ENCODE assay signal across 8 cellular contexts in the genomic region with DNA sequence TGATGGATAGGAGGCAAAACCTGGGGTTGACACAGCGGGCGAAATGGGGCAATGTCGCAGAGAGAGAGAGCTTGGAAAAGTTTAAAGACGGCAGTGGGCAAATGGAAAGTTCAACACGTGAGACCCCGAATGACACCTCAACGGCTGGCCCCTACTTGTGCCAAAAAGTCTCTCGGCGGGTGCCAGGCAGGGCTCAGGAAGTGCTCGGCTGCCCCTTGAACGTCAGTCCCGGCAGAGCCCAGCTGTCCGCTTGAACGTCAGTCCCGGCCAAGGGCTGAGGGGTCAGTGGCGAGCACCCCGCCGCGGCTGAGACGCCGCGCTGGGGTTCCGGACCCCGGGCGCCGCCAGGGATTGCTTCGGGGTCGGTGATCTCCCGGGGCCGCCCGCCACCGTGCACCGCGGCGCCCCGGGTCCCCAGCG. TPM values are rescaled to one million over a fixed set of nuclear protein-coding genes. Genes with fewer than 3 reads are reported as not detected.
DNase-seq lines count a peak whose midpoint lies in the region; ATAC-seq and TF ChIP-seq lines count a peak whose summit lies in the region.

No MANE protein-coding gene starts in this region.

- H3K27me3 Mint-ChIP-seq in dendritic cell treated with granulocyte-macrophage colony-stimulating factor and Interleukin-4, amounts not matched to agents 40 ng/mL and 50 ng/mL, for 4 days, result peaks cover 3% of the 10 kb centered on the region

- TF ChIP-seq POLR2A in right lobe of liver (IDR thresholded peaks at IDR 0.05) (no peak), suprapubic skin (IDR thresholded peaks at IDR 0.05) (no peak)

- in situ Hi-C loops in GM13976 (cut with MboI; ENCODE audit: low sequenced_read_pairs, unreplicated experiment), result no loop called here

- intact Hi-C loops in dendritic cell treated with granulocyte-macrophage colony-stimulating factor and Interleukin-4, amounts not matched to agents 40 ng/mL and 50 ng/mL, for 4 days (cut with micrococcal nuclease), result no loop called here
- intact Hi-C loops in right lobe of liver (cut with DNase I), result no loop called here

- ATAC-seq in HG02840 (IDR thresholded peaks at IDR 0.05; ENCODE audit: low FRiP score, unreplicated experiment) (peak; percentile 35), right lobe of liver (peak; percentile 48 to 60 (median 59))

- H3K9me3 ChIP-seq in SJCRH30 (replicated peaks) (no peaks in the 10 kb centered on the region), right lobe of liver (no peaks in the 10 kb centered on the region), suprapubic skin (no peaks in the 10 kb centered on the region)

- 7% methylated on average over 9 of the region's 37 CpGs for WGBS in right lobe of liver (ENCODE audit: insufficient coverage, low coverage, low lambda C conversion rate, missing lambda C conversion rate)
- WGBS in suprapubic skin, result 2% methylated on average over 25 of the region's 37 CpGs

- H3K36me3 ChIP-seq in SJCRH30 (no peaks in the 10 kb centered on the region), right lobe of liver (peaks cover 0 to 5% (median 0%) of the 10 kb centered on the region in 4 donors), suprapubic skin (peaks cover 3% of the 10 kb centered on the region)

- peaks cover 23% of the 10 kb centered on the region for H3K4me1 Mint-ChIP-seq in dendritic cell treated with granulocyte-macrophage colony-stimulating factor and Interleukin-4, amounts not matched to agents 40 ng/mL and 50 ng/mL, for 4 days (ENCODE audit: low read depth)

- peak overlapping the region; percentile 88 for H3K4me3 Mint-ChIP-seq in dendritic cell treated with granulocyte-macrophage colony-stimulating factor and Interleukin-4, amounts not matched to agents 40 ng/mL and 50 ng/mL, for 4 days

- peaks cover 44% of the 10 kb centered on the region for H3K36me3 Mint-ChIP-seq in dendritic cell treated with granulocyte-macrophage colony-stimulating factor and Interleukin-4, amounts not matched to agents 40 ng/mL and 50 ng/mL, for 4 days (ENCODE audit: low read depth)

- H3K27ac ChIP-seq in 22Rv1 (peak overlapping the region; percentile 73), SJCRH30 (no peak overlapping the region; the same call in 1 of the 2 replicates), right lobe of liver (peak overlapping the region; percentile 84 to 98 (median 89)), suprapubic skin (peak overlapping the region; percentile 92)

- DNase-seq in GM13976 (ENCODE audit: low spot score) (peak; percentile 79), SJCRH30 (peak; percentile 29 to 36), right lobe of liver (peak; percentile 64 to 67 (median 67)), suprapubic skin (ENCODE audit: low spot score in 2 of 2) (peak; percentile 81 to 85), DMS153 treated with DMSO at 0.1 percent for 48 hours (lab: John Stamatoyannopoulos, UW; ENCODE audit: unreplicated experiment) (no peak)

- TF ChIP-seq EP300 in suprapubic skin (IDR thresholded peaks at IDR 0.05), result no peak

- H3K4me3 ChIP-seq in SJCRH30, result peak overlapping the region; percentile 77
- peak overlapping the region; percentile 65 to 84 (median 82) for H3K4me3 ChIP-seq in right lobe of liver
- peak overlapping the region; percentile 61 for H3K4me3 ChIP-seq in suprapubic skin

- H3K27ac Mint-ChIP-seq in dendritic cell treated with granulocyte-macrophage colony-stimulating factor and Interleukin-4, amounts not matched to agents 40 ng/mL and 50 ng/mL, for 4 days, result peak overlapping the region; percentile 88

- TF ChIP-seq CTCF in 22Rv1 (IDR thresholded peaks at IDR 0.05), result no peak
- no peak for TF ChIP-seq CTCF in GM13976 (IDR thresholded peaks at IDR 0.05; ENCODE audit: borderline replicate concordance, control extremely low read depth, extremely low read depth, insufficient read depth, missing control alignments)
- no peak for TF ChIP-seq CTCF in right lobe of liver (IDR thresholded peaks at IDR 0.05)
- no peak for TF ChIP-seq CTCF in suprapubic skin (IDR thresholded peaks at IDR 0.05)

- H3K9me3 Mint-ChIP-seq in dendritic cell treated with granulocyte-macrophage colony-stimulating factor and Interleukin-4, amounts not matched to agents 40 ng/mL and 50 ng/mL, for 4 days, result no peaks in the 10 kb centered on the region

- H3K4me1 ChIP-seq in SJCRH30, result 0 out of 2 replicates have a peak, but pooled peaks cover 5% of the 10 kb centered on the region
- no peaks in the 10 kb centered on the region for H3K4me1 ChIP-seq in right lobe of liver
- peaks cover 25% of the 10 kb centered on the region for H3K4me1 ChIP-seq in suprapubic skin

- no peaks in the 10 kb centered on the region for H3K27me3 ChIP-seq in SJCRH30
- H3K27me3 ChIP-seq in right lobe of liver, result no peaks in the 10 kb centered on the region
- no peaks in the 10 kb centered on the region for H3K27me3 ChIP-seq in suprapubic skin

RNA-seq across cellular contexts. Expression of gene EOGT, which starts 0.6 kb away (rescaled TPM):
- total RNA-seq in SJCRH30 (2014; rRNA removed; shearing (Covaris generic)), result 8.0 and 11.7 TPM in 2 replicates
- total RNA-seq in right lobe of liver (1 to 10 TPM; 3.4 to 8.7 (median 5.1) TPM), suprapubic skin (10 to 100 TPM; 15.3 to 27.8 (median 20.9) TPM)

RNA-seq across cellular contexts. Expression of gene TMF1, which starts 39.3 kb away (rescaled TPM):
- 9.5 and 12.7 TPM in 2 replicates for total RNA-seq in SJCRH30 (2014; rRNA removed; shearing (Covaris generic))
- 10 to 100 TPM in 4 of 6 experiments, 1 to 10 TPM in 2; 7.9 to 15.4 (median 11.5) TPM for total RNA-seq in right lobe of liver
- 10 to 100 TPM; 19.2 to 46.3 (median 27.8) TPM for total RNA-seq in suprapubic skin
